In genomic region chr16:30040221-30040620, GRCh38 we compare ENCODE assay signal across 19 cellular contexts. TPM values are rescaled to one million over a fixed set of nuclear protein-coding genes. Genes with fewer than 3 reads are reported as not detected.
A peak's percentile ranks its signal among the peaks of the same experiment; 100 is the strongest.
DNase-seq lines count a peak whose midpoint lies in the region; ATAC-seq, FAIRE-seq and TF ChIP-seq lines count a peak whose summit lies in the region.
"Had no signal": no experiment of that assay in that cellular context is flagged by ENCODE, and none has a peak within 500 bp of the region (broad histone marks: within the 10 kb centered on the region; RNA-seq: fewer than 3 reads in every experiment).

No MANE protein-coding gene starts in this region.

- CTCF ChIA-PET in K562 (lab: Yijun Ruan, JAX; ENCODE audit: low intra/inter-chr PET ratio): no interaction called here

- in situ Hi-C loops in K562 (cut with MboI) (no loop called here), GM13976 (cut with MboI; ENCODE audit: low sequenced_read_pairs, unreplicated experiment) (no loop called here)

- intact Hi-C loops in K562 (cut with micrococcal nuclease): no loop called here

- H3K27me3 ChIP-seq in K562 (ENCODE audit: control insufficient read depth in 2 of 2, insufficient read depth in 2 of 2, low read length in 2 of 2): peaks cover 4 to 23% of the 10 kb centered on the region in 2 experiments; a peak in 4 of 5 replicates
- H3K27me3 ChIP-seq: BLaER1 treated with 17β-estradiol and CSF1 and Interleukin-3, amounts not matched to agents 10 nM and 100 nM; SJCRH30 had no signal

- no peaks in the 10 kb centered on the region for H3K79me2 ChIP-seq in K562 (ENCODE audit: control insufficient read depth, insufficient read depth, low read length)

- POLR2A ChIA-PET in K562 (lab: Yijun Ruan, JAX): no interaction called here

- DNase-seq in SIG-M5 treated with dmso at 0.1 percent for 504 hours (lab: John Stamatoyannopoulos, UW; ENCODE audit: unreplicated experiment) (peak; percentile 29), SIG-M5 (lab: John Stamatoyannopoulos, UW) (no peak), RPMI8226 (peak; percentile 35), K562 (ENCODE audit: extremely low read depth in 1 of 4, low spot score in 3 of 4) (no peak), GM13976 (ENCODE audit: low spot score) (no peak), cerebellum (ENCODE audit: low spot score) (no peak), SKM-1 (lab: John Stamatoyannopoulos, UW; ENCODE audit: unreplicated experiment) (no peak)
- no peak for DNase-seq in stimulated activated CD8-positive, alpha-beta memory T cell treated with anti-CD3 and anti-CD28 coated beads, Interleukin-4, amount 100 ng/mL, for 48 hours
- DNase-seq: NCI-H1092, NCI-H2081 treated with DMSO at 0.1 percent for 48 hours, NCI-H510A, NCI-H774, SJCRH30, SW 1271 had no signal

- no peak overlapping the region for H3K4me2 ChIP-seq in K562 (ENCODE audit: insufficient read depth, low read length)

- H3K4me3 ChIP-seq in K562: no peak overlapping the region
- H3K4me3 ChIP-seq: BLaER1 treated with 17β-estradiol and CSF1 and Interleukin-3, amounts not matched to agents 10 nM and 100 nM; HAP-1; SJCRH30 had no signal

- no peak for ATAC-seq in K562

- H3K4me1 ChIP-seq in K562 (replicated peaks in 1 of 2; ENCODE audit: control insufficient read depth in 2 of 2, insufficient read depth in 2 of 2, low read length in 2 of 2): peaks cover 0 to 3% of the 10 kb centered on the region in 2 experiments; a peak in 3 of 5 replicates
- H3K4me1 ChIP-seq: HAP-1, SJCRH30 had no signal

- H3K27ac ChIP-seq in K562 (ENCODE audit: extremely low read depth, low read depth, low read length): no peak overlapping the region
- H3K27ac ChIP-seq: BLaER1 treated with 17β-estradiol and CSF1 and Interleukin-3, amounts not matched to agents 10 nM and 100 nM; SJCRH30 had no signal

- WGBS in K562 (ENCODE audit: insufficient coverage, low coverage, missing lambda C conversion rate): 2% methylated on average over 5 of the region's 5 CpGs

- no peaks in the 10 kb centered on the region for H3K9me1 ChIP-seq in K562 (ENCODE audit: control insufficient read depth, insufficient read depth, low read length)

- TF ChIP-seq POLR2A in K562 (conservative IDR thresholded peaks at IDR 0.05): no peak

- TF ChIP-seq EP300 in K562 (IDR thresholded peaks at IDR 0.05; ENCODE audit: low read length): no peak

- no peak overlapping the region for H2AFZ ChIP-seq in K562 (ENCODE audit: low read depth, low read length)

- TF ChIP-seq CTCF in K562 (IDR thresholded peaks at IDR 0.05 in 2 of 3, conservative IDR thresholded peaks at IDR 0.05 in 1 of 3; ENCODE audit: insufficient read depth in 2 of 3, low read depth in 1 of 3, low read length in 3 of 3) (no peak), GM13976 (IDR thresholded peaks at IDR 0.05; ENCODE audit: borderline replicate concordance, control extremely low read depth, extremely low read depth, insufficient read depth, missing control alignments) (no peak)

- no peak for TF ChIP-seq RAD21 in K562 (CRISPR knock-in tag; conservative IDR thresholded peaks at IDR 0.05 in 1 of 2, IDR thresholded peaks at IDR 0.05 in 1 of 2)

- H4K20me1 ChIP-seq in K562 (replicated peaks; ENCODE audit: control insufficient read depth, insufficient read depth, low read length): no peaks in the 10 kb centered on the region
- H4K20me1 ChIP-seq: BLaER1 treated with 17β-estradiol and CSF1 and Interleukin-3, amounts not matched to agents 10 nM and 100 nM had no signal

- no peaks in the 10 kb centered on the region for H3K36me3 ChIP-seq in K562 (ENCODE audit: control insufficient read depth, insufficient read depth, low read length)
- H3K36me3 ChIP-seq: BLaER1 treated with 17β-estradiol and CSF1 and Interleukin-3, amounts not matched to agents 10 nM and 100 nM; HAP-1; SJCRH30 had no signal

- no peak for FAIRE-seq in K562 (lab: Jason Lieb, UNC)
- FAIRE-seq: RCC 7860 had no signal

- H3K9ac ChIP-seq in K562 (ENCODE audit: insufficient read depth in 1 of 2, low read depth in 2 of 2, low read length in 2 of 2): no peak overlapping the region
- H3K9ac ChIP-seq: BLaER1 treated with 17β-estradiol and CSF1 and Interleukin-3, amounts not matched to agents 10 nM and 100 nM had no signal

- no TSS peak for BruUV-seq in K562 (replicated peaks; lab: Mats Ljungman, UMichigan)

- H3K9me3 ChIP-seq in K562 (replicated peaks; ENCODE audit: control insufficient read depth, insufficient read depth, low read depth, low read length): no peaks in the 10 kb centered on the region
- H3K9me3 ChIP-seq: BLaER1 treated with 17β-estradiol and CSF1 and Interleukin-3, amounts not matched to agents 10 nM and 100 nM; HAP-1; SJCRH30 had no signal

RNA-seq across cellular contexts. Expression of gene TLCD3B, which starts 9.2 kb away (rescaled TPM):
- 0.35 and 1.1 TPM in 2 replicates for total RNA-seq in K562 (2011; cell fraction: chromatin; rRNA removed; ENCODE audit: low replicate concordance)
- total RNA-seq in K562 (2011; cell fraction: nucleolus; rRNA removed): 0.67 and 0.92 TPM in 2 replicates
- total RNA-seq in K562 (2011; cell fraction: nucleoplasm; rRNA removed): 0.66 and 0.76 TPM in 2 replicates
- total RNA-seq in K562 (2014; rRNA removed) (0.08 and 0.23 TPM in 2 replicates), K562 (2014; rRNA removed; fragmentation: Illumina TruSeq; extraction: Trizol) (not detected in 2 replicates), K562 (2015; rRNA removed; fragmentation: Illumina TruSeq; extraction: Trizol) (0.19 TPM in 1 of 2 replicates, not detected in the other), K562 (2021) (0.20 and 0.22 TPM in 2 replicates), cerebellum (15.6 TPM)
- polyA plus RNA-seq in K562 (2011; rRNA removed) (0.10 and 0.84 TPM in 2 replicates), K562 (2014; fragmentation: Illumina TruSeq; extraction: Trizol) (0.47 and 0.52 TPM in 2 replicates), K562 (2014; fragmentation: Nextera tagmentation; extraction: Ambion mirVana) (not detected), K562 (2014; rRNA removed) (0.24 and 0.43 TPM in 2 replicates)
- 0.30 and 0.63 TPM in 2 replicates for polyA plus RNA-seq in K562 (2011; cell fraction: cytosol; rRNA removed)
- polyA plus RNA-seq in K562 (2011; cell fraction: nucleus; rRNA removed): 1.3 and 1.8 TPM in 2 replicates
- polyA plus RNA-seq in K562 (2012): 0.40 and 1.6 TPM in 2 replicates
- polyA minus RNA-seq in K562 (2011; rRNA and poly(A)+ RNA removed): 0.33 TPM in 1 of 2 replicates, not detected in the other
- not detected in 2 replicates for polyA minus RNA-seq in K562 (2011; cell fraction: cytosol; rRNA and poly(A)+ RNA removed)
- 0.13 and 0.22 TPM in 2 replicates for polyA minus RNA-seq in K562 (2011; cell fraction: nucleus; rRNA and poly(A)+ RNA removed)
- total RNA-seq: LHCN-M2 had no signal

RNA-seq across cellular contexts. Expression of gene C16orf92, which starts 17.2 kb away (rescaled TPM):
- total RNA-seq in K562 (2011; cell fraction: chromatin; rRNA removed; ENCODE audit: low replicate concordance): not detected in 2 replicates
- total RNA-seq in K562 (2011; cell fraction: nucleolus; rRNA removed): not detected in 2 replicates
- not detected in 2 replicates for total RNA-seq in K562 (2011; cell fraction: nucleoplasm; rRNA removed)
- total RNA-seq in K562 (2014; rRNA removed) (not detected in 2 replicates), K562 (2014; rRNA removed; fragmentation: Illumina TruSeq; extraction: Trizol) (not detected in 2 replicates), K562 (2015; rRNA removed; fragmentation: Illumina TruSeq; extraction: Trizol) (not detected in 2 replicates), K562 (2021) (not detected in 2 replicates), cerebellum (not detected)
- polyA plus RNA-seq in K562 (2011; rRNA removed) (not detected in 2 replicates), K562 (2014; fragmentation: Illumina TruSeq; extraction: Trizol) (not detected in 2 replicates), K562 (2014; fragmentation: Nextera tagmentation; extraction: Ambion mirVana) (not detected), K562 (2014; rRNA removed) (not detected in 2 replicates)
- not detected in 2 replicates for polyA plus RNA-seq in K562 (2011; cell fraction: cytosol; rRNA removed)
- polyA plus RNA-seq in K562 (2011; cell fraction: nucleus; rRNA removed): not detected in 2 replicates
- polyA plus RNA-seq in K562 (2012): not detected in 2 replicates
- not detected in 2 replicates for polyA minus RNA-seq in K562 (2011; rRNA and poly(A)+ RNA removed)
- polyA minus RNA-seq in K562 (2011; cell fraction: cytosol; rRNA and poly(A)+ RNA removed): not detected in 2 replicates
- polyA minus RNA-seq in K562 (2011; cell fraction: nucleus; rRNA and poly(A)+ RNA removed): not detected in 2 replicates
- total RNA-seq: A172, LHCN-M2, SJCRH30 had no signal

RNA-seq across cellular contexts. Expression of gene ALDOA, which starts 25.3 kb away (rescaled TPM):
- total RNA-seq in K562 (2011; cell fraction: chromatin; rRNA removed; ENCODE audit: low replicate concordance): 353 and 782 TPM in 2 replicates
- total RNA-seq in K562 (2011; cell fraction: nucleolus; rRNA removed): 1,073 and 1,081 TPM in 2 replicates
- total RNA-seq in K562 (2011; cell fraction: nucleoplasm; rRNA removed): 670 and 734 TPM in 2 replicates
- total RNA-seq in K562 (2014; rRNA removed) (1,524 and 2,127 TPM in 2 replicates), K562 (2014; rRNA removed; fragmentation: Illumina TruSeq; extraction: Trizol) (349 and 485 TPM in 2 replicates), K562 (2015; rRNA removed; fragmentation: Illumina TruSeq; extraction: Trizol) (1,293 TPM in 2 replicates), K562 (2021) (2,182 and 2,224 TPM in 2 replicates), cerebellum (61.7 TPM)
- polyA plus RNA-seq in K562 (2011; rRNA removed) (1,608 and 2,690 TPM in 2 replicates), K562 (2014; fragmentation: Illumina TruSeq; extraction: Trizol) (1,472 and 2,010 TPM in 2 replicates), K562 (2014; fragmentation: Nextera tagmentation; extraction: Ambion mirVana) (100 to 1,000 TPM; 311 to 650 TPM), K562 (2014; rRNA removed) (1,079 and 1,272 TPM in 2 replicates)
- polyA plus RNA-seq in K562 (2011; cell fraction: cytosol; rRNA removed): 3,531 and 4,006 TPM in 2 replicates
- 1,789 and 1,816 TPM in 2 replicates for polyA plus RNA-seq in K562 (2011; cell fraction: nucleus; rRNA removed)
- polyA plus RNA-seq in K562 (2012): 2,117 and 3,116 TPM in 2 replicates
- polyA minus RNA-seq in K562 (2011; rRNA and poly(A)+ RNA removed): 1,182 and 1,195 TPM in 2 replicates
- 2,149 and 3,513 TPM in 2 replicates for polyA minus RNA-seq in K562 (2011; cell fraction: cytosol; rRNA and poly(A)+ RNA removed)
- polyA minus RNA-seq in K562 (2011; cell fraction: nucleus; rRNA and poly(A)+ RNA removed): 407 and 747 TPM in 2 replicates

RNA-seq across cellular contexts. Expression of gene DOC2A, which starts 29.4 kb away (rescaled TPM):
- 1.4 and 2.0 TPM in 2 replicates for total RNA-seq in K562 (2011; cell fraction: chromatin; rRNA removed; ENCODE audit: low replicate concordance)
- 0.79 and 1.2 TPM in 2 replicates for total RNA-seq in K562 (2011; cell fraction: nucleolus; rRNA removed)
- total RNA-seq in K562 (2011; cell fraction: nucleoplasm; rRNA removed): 0.44 and 0.99 TPM in 2 replicates
- not detected in 2 replicates for total RNA-seq in K562 (2014; rRNA removed)
- 0.07 and 0.22 TPM in 2 replicates for total RNA-seq in K562 (2014; rRNA removed; fragmentation: Illumina TruSeq; extraction: Trizol)
- 0.11 and 0.29 TPM in 2 replicates for total RNA-seq in K562 (2015; rRNA removed; fragmentation: Illumina TruSeq; extraction: Trizol)
- total RNA-seq in K562 (2021): 0.38 and 0.47 TPM in 2 replicates
- 0.31 and 0.79 TPM in 2 replicates for polyA plus RNA-seq in K562 (2011; rRNA removed)
- 0.55 and 1.5 TPM in 2 replicates for polyA plus RNA-seq in K562 (2011; cell fraction: cytosol; rRNA removed)
- 3.4 and 4.3 TPM in 2 replicates for polyA plus RNA-seq in K562 (2011; cell fraction: nucleus; rRNA removed)
- 0.70 and 0.80 TPM in 2 replicates for polyA plus RNA-seq in K562 (2012)
- 0.21 and 0.27 TPM in 2 replicates for polyA plus RNA-seq in K562 (2014; fragmentation: Illumina TruSeq; extraction: Trizol)
- under 1 TPM; 0.03 to 0.23 TPM for polyA plus RNA-seq in K562 (2014; fragmentation: Nextera tagmentation; extraction: Ambion mirVana)
- 0.36 and 2.6 TPM in 2 replicates for polyA plus RNA-seq in K562 (2014; rRNA removed)
- polyA minus RNA-seq in K562 (2011; rRNA and poly(A)+ RNA removed): 0.51 TPM in 1 of 2 replicates, not detected in the other
- polyA minus RNA-seq in K562 (2011; cell fraction: cytosol; rRNA and poly(A)+ RNA removed): not detected in 2 replicates
- polyA minus RNA-seq in K562 (2011; cell fraction: nucleus; rRNA and poly(A)+ RNA removed): 0.13 and 0.67 TPM in 2 replicates
- total RNA-seq in cerebellum: 6.2 TPM
- total RNA-seq: LHCN-M2, SJCRH30 had no signal

RNA-seq across cellular contexts. Expression of gene PPP4C, which starts 35.6 kb away (rescaled TPM):
- total RNA-seq in K562 (2011; cell fraction: chromatin; rRNA removed; ENCODE audit: low replicate concordance): 46.3 and 109 TPM in 2 replicates
- total RNA-seq in K562 (2011; cell fraction: nucleolus; rRNA removed): 90.3 and 97.7 TPM in 2 replicates
- 76.9 and 90.5 TPM in 2 replicates for total RNA-seq in K562 (2011; cell fraction: nucleoplasm; rRNA removed)
- 131 and 171 TPM in 2 replicates for total RNA-seq in K562 (2014; rRNA removed)
- total RNA-seq in K562 (2014; rRNA removed; fragmentation: Illumina TruSeq; extraction: Trizol): 38.9 and 59.9 TPM in 2 replicates
- 107 and 115 TPM in 2 replicates for total RNA-seq in K562 (2015; rRNA removed; fragmentation: Illumina TruSeq; extraction: Trizol)
- 158 TPM in 2 replicates for total RNA-seq in K562 (2021)
- 153 and 187 TPM in 2 replicates for polyA plus RNA-seq in K562 (2011; rRNA removed)
- 311 and 402 TPM in 2 replicates for polyA plus RNA-seq in K562 (2011; cell fraction: cytosol; rRNA removed)
- polyA plus RNA-seq in K562 (2011; cell fraction: nucleus; rRNA removed): 149 and 168 TPM in 2 replicates
- polyA plus RNA-seq in K562 (2012): 161 and 166 TPM in 2 replicates
- polyA plus RNA-seq in K562 (2014; fragmentation: Illumina TruSeq; extraction: Trizol): 138 and 157 TPM in 2 replicates
- polyA plus RNA-seq in K562 (2014; fragmentation: Nextera tagmentation; extraction: Ambion mirVana): 10 to 100 TPM in 1 of 2 experiments, 1 to 10 TPM in 1; 3.5 to 10.7 TPM
- 183 TPM in 2 replicates for polyA plus RNA-seq in K562 (2014; rRNA removed)
- 162 and 295 TPM in 2 replicates for polyA minus RNA-seq in K562 (2011; rRNA and poly(A)+ RNA removed)
- polyA minus RNA-seq in K562 (2011; cell fraction: cytosol; rRNA and poly(A)+ RNA removed): 136 and 139 TPM in 2 replicates
- polyA minus RNA-seq in K562 (2011; cell fraction: nucleus; rRNA and poly(A)+ RNA removed): 23.2 and 36.2 TPM in 2 replicates
- 56.4 TPM for total RNA-seq in cerebellum

Comparison
In these comparisons a context has a peak if more than half of its experiments do, and no peak if none do; other contexts are left out.
1. DNase-seq: peak in SIG-M5 treated with dmso at 0.1 percent for 504 hours (single experiment) and RPMI8226 (single experiment); none in SIG-M5 (single experiment), K562 (0 of 4), GM13976 (single experiment), cerebellum (single experiment), SKM-1 (single experiment) and stimulated activated CD8-positive, alpha-beta memory T cell treated with anti-CD3 and anti-CD28 coated beads, Interleukin-4, amount 100 ng/mL, for 48 hours (single experiment).